In genomic region chr1:17043676-17044075, GRCh38 we compare ENCODE assay signal across 31 cellular contexts.
"Had no signal": no experiment of that assay in that cellular context is flagged by ENCODE, and none has a peak within 500 bp of the region (broad histone marks: within the 10 kb centered on the region; RNA-seq: fewer than 3 reads in every experiment).

No MANE protein-coding gene starts in this region.

- H3K27me3 Mint-ChIP-seq: naive thymus-derived CD4-positive, alpha-beta T cell; progenitor cell of endocrine pancreas; stimulated activated memory B cell treated with anti-CD40 and anti-IgM and Interleukin-4, amounts not matched to agents 10 μg/mL and 1 μg/mL and 100 μg/mL, for 72 hours; stimulated activated naive CD8-positive, alpha-beta T cell treated with anti-CD3 and anti-CD28 coated beads, Interleukin-15, amount 100 ng/mL, for 72 hours had no signal

- H3K27ac ChIP-seq: neural progenitor cell, ovary, parathyroid adenoma, psoas muscle, right lobe of liver, sigmoid colon, spleen, suprapubic skin, testis, tibial artery, transverse colon, upper lobe of right lung, uterus had no signal

- DNase-seq: naive thymus-derived CD4-positive, alpha-beta T cell; natural killer cell; occipital lobe; ovary; posterior cingulate gyrus; psoas muscle; right cardiac atrium; right lobe of liver; sigmoid colon; spleen; stimulated activated CD4-positive, alpha-beta T cell treated with anti-CD3 and anti-CD28 coated beads, Interleukin-12 subunit alpha, Interleukin-12 subunit beta, amount 100 ng/mL, for 4 hours; stimulated activated CD4-positive, alpha-beta T cell treated with anti-CD3 and anti-CD28 coated beads, Interleukin-1b, Interleukin-23, amount 100 ng/mL, for 48 hours; stimulated activated CD4-positive, alpha-beta T cell treated with anti-CD3 and anti-CD28 coated beads, Interleukin-4, amount 100 ng/mL, for 1 hour; stimulated activated CD4-positive, alpha-beta T cell treated with anti-CD3 and anti-CD28 coated beads, Interleukin-4, amount 100 ng/mL, for 4 hours; stimulated activated CD8-positive, alpha-beta memory T cell treated with anti-CD3 and anti-CD28 coated beads, Interleukin-4, amount 100 ng/mL, for 48 hours; stimulated activated naive CD4-positive, alpha-beta T cell; stimulated activated naive CD8-positive, alpha-beta T cell treated with anti-CD3 and anti-CD28 coated beads, Interleukin-15, amount 100 ng/mL, for 72 hours; stimulated activated naive CD8-positive, alpha-beta T cell treated with anti-CD3 and anti-CD28 coated beads, Interleukin-15, Interleukin-2, amounts not matched to agents 100 U/mL and 50 U/mL, for 24 hours; substantia nigra; testis; tibial artery; transverse colon; upper lobe of right lung; uterus had no signal

- H3K27ac Mint-ChIP-seq: natural killer cell; neural progenitor cell; progenitor cell of endocrine pancreas; stimulated activated memory B cell treated with anti-CD40 and anti-IgM and Interleukin-4, amounts not matched to agents 10 μg/mL and 1 μg/mL and 100 μg/mL, for 72 hours had no signal

- H3K9ac ChIP-seq: neural progenitor cell, parathyroid adenoma had no signal

- H3K9me3 Mint-ChIP-seq: naive thymus-derived CD4-positive, alpha-beta T cell; natural killer cell; nephron; neural progenitor cell; stimulated activated memory B cell treated with anti-CD40 and anti-IgM and Interleukin-4, amounts not matched to agents 10 μg/mL and 1 μg/mL and 100 μg/mL, for 72 hours; stimulated activated naive CD8-positive, alpha-beta T cell treated with anti-CD3 and anti-CD28 coated beads, Interleukin-15, amount 100 ng/mL, for 72 hours had no signal

- H3K36me3 Mint-ChIP-seq: natural killer cell had no signal

- H3K36me3 ChIP-seq: neural progenitor cell, ovary, uterus had no signal

- H3K4me1 ChIP-seq: parathyroid adenoma had no signal

- ATAC-seq: naive thymus-derived CD4-positive, alpha-beta T cell; natural killer cell; psoas muscle; right cardiac atrium; right lobe of liver; stimulated activated memory B cell treated with anti-CD40 and anti-IgM and Interleukin-4, amounts not matched to agents 10 μg/mL and 1 μg/mL and 100 μg/mL, for 72 hours; stimulated activated naive CD8-positive, alpha-beta T cell treated with anti-CD3 and anti-CD28 coated beads, Interleukin-15, amount 100 ng/mL, for 72 hours; stimulated activated naive CD8-positive, alpha-beta T cell treated with anti-CD3 and anti-CD28 coated beads, Interleukin-15, Interleukin-2, amounts not matched to agents 100 U/mL and 50 U/mL, for 24 hours; upper lobe of right lung had no signal

- H2AFZ ChIP-seq: neural progenitor cell, parathyroid adenoma had no signal

- H3K4me3 ChIP-seq: neural progenitor cell, ovary, psoas muscle, right lobe of liver, sigmoid colon, smooth muscle cell, spleen, suprapubic skin, testis, tibial artery, transverse colon, upper lobe of right lung, uterus had no signal

- H3K27me3 ChIP-seq: neural progenitor cell, ovary, right lobe of liver, sigmoid colon, spleen, suprapubic skin, testis, tibial artery, transverse colon, upper lobe of right lung, uterus had no signal

- H3K4me3 Mint-ChIP-seq: naive thymus-derived CD4-positive, alpha-beta T cell; natural killer cell; nephron; neural progenitor cell; stimulated activated memory B cell treated with anti-CD40 and anti-IgM and Interleukin-4, amounts not matched to agents 10 μg/mL and 1 μg/mL and 100 μg/mL, for 72 hours; stimulated activated naive CD8-positive, alpha-beta T cell treated with anti-CD3 and anti-CD28 coated beads, Interleukin-15, amount 100 ng/mL, for 72 hours had no signal

- H3K9me3 ChIP-seq: ovary, psoas muscle, sigmoid colon, spleen, suprapubic skin, testis, tibial artery, transverse colon, upper lobe of right lung, uterus had no signal

- H3K4me2 ChIP-seq: neural progenitor cell, smooth muscle cell had no signal
